ENCODE assay signal across 14 cellular contexts in genomic region chr20:31643522-31643921, GRCh38. TPM values are rescaled to one million over a fixed set of nuclear protein-coding genes. Genes with fewer than 3 reads are reported as not detected.
A peak's percentile ranks its signal among the peaks of the same experiment; 100 is the strongest.
DNase-seq lines count a peak whose midpoint lies in the region.
"Had no signal": no experiment of that assay in that cellular context is flagged by ENCODE, and none has a peak within 500 bp of the region (broad histone marks: within the 10 kb centered on the region; RNA-seq: fewer than 3 reads in every experiment).

No MANE protein-coding gene starts in this region.

- H2AK5ac ChIP-seq in neuronal stem cell (ENCODE audit: low read depth, low read length) = no peak overlapping the region

- H4K8ac ChIP-seq in neuronal stem cell (ENCODE audit: low read depth, low read length) = no peak overlapping the region

- DNase-seq in neuronal stem cell (ENCODE audit: low spot score) (no peak), NCI-H526 (lab: John Stamatoyannopoulos, UW) (no peak)
- no peak for DNase-seq in stimulated activated CD4-positive, alpha-beta T cell treated with anti-CD3 and anti-CD28 coated beads, Interleukin-2, amount 100 ng/mL, for 24 hours
- DNase-seq: CD4-positive, alpha-beta T cell; CD8-positive, alpha-beta memory T cell; DMS 273 treated with DMSO at 0.1 percent for 48 hours; DMS79; GF-D8; H9 had no signal

- no peak overlapping the region for H2BK15ac ChIP-seq in neuronal stem cell (ENCODE audit: low read length)

- H4K20me1 ChIP-seq in BLaER1 = no peaks in the 10 kb centered on the region
- H4K20me1 ChIP-seq in BLaER1 treated with 17β-estradiol and CSF1 and Interleukin-3, amounts not matched to agents 10 nM and 100 nM = 0 out of 22 replicates have a peak, but pooled peaks cover 0 to 4% (median 0%) of the 10 kb centered on the region in 11 experiments

- WGBS in neuronal stem cell (ENCODE audit: extremely low coverage in 2 of 2, insufficient read length in 2 of 2, insufficient replicate concordance in 1 of 2), 2 donors = no CpG with 5 or more reads among the region's 4 CpGs

- H3K4me3 ChIP-seq in BLaER1 (no peak overlapping the region), neuronal stem cell (ENCODE audit: low read length in 2 of 2) (no peak overlapping the region)
- H3K4me3 ChIP-seq in BLaER1 treated with 17β-estradiol and CSF1 and Interleukin-3, amounts not matched to agents 10 nM and 100 nM = no peak overlapping the region

- H3K4ac ChIP-seq in neuronal stem cell (ENCODE audit: low read length) = no peak overlapping the region

- peak overlapping the region; percentile 21 for H3K18ac ChIP-seq in neuronal stem cell (ENCODE audit: low read length)

- H3K36me3 ChIP-seq in BLaER1 (no peaks in the 10 kb centered on the region), KOPT-K1 (ENCODE audit: insufficient read depth, low read length) (no peaks in the 10 kb centered on the region), neuronal stem cell (replicated peaks in 1 of 2; ENCODE audit: control insufficient read depth in 2 of 2, insufficient read depth in 2 of 2, low read length in 2 of 2) (no peaks in the 10 kb centered on the region)
- H3K36me3 ChIP-seq in BLaER1 treated with 17β-estradiol and CSF1 and Interleukin-3, amounts not matched to agents 10 nM and 100 nM = no peaks in the 10 kb centered on the region

- H3K4me2 ChIP-seq in BLaER1 (peak overlapping the region; percentile 41), neuronal stem cell (ENCODE audit: insufficient read depth, low read length, poor library complexity, severe bottlenecking) (no peak overlapping the region)
- H3K4me2 ChIP-seq in BLaER1 treated with 17β-estradiol and CSF1 and Interleukin-3, amounts not matched to agents 10 nM and 100 nM = peak overlapping the region; percentile 30 to 76 (median 44); a peak in 17 of 22 replicates

- H3K27me3 ChIP-seq in BLaER1 = no peaks in the 10 kb centered on the region
- H3K27me3 ChIP-seq in BLaER1 treated with 17β-estradiol and CSF1 and Interleukin-3, amounts not matched to agents 10 nM and 100 nM = no peaks in the 10 kb centered on the region
- no peaks in the 10 kb centered on the region for H3K27me3 ChIP-seq in neuronal stem cell (ENCODE audit: control insufficient read depth in 3 of 3, insufficient read depth in 3 of 3, low read depth in 1 of 3, low read length in 3 of 3)

- no peak overlapping the region for H2AFZ ChIP-seq in neuronal stem cell (ENCODE audit: low read length)

- H2BK5ac ChIP-seq in neuronal stem cell (ENCODE audit: low read length) = no peak overlapping the region

- no peak overlapping the region for H4K91ac ChIP-seq in neuronal stem cell (ENCODE audit: low read depth, low read length, poor library complexity)

- no peaks in the 10 kb centered on the region for H3K9me3 ChIP-seq in BLaER1
- no peaks in the 10 kb centered on the region for H3K9me3 ChIP-seq in BLaER1 treated with 17β-estradiol and CSF1 and Interleukin-3, amounts not matched to agents 10 nM and 100 nM (replicated peaks in 1 of 11)
- H3K9me3 ChIP-seq in KOPT-K1 (ENCODE audit: insufficient read depth, low read length, poor library complexity, severe bottlenecking) = no peaks in the 10 kb centered on the region
- H3K9me3 ChIP-seq in neuronal stem cell (replicated peaks in 1 of 2; ENCODE audit: control insufficient read depth in 2 of 2, insufficient read depth in 1 of 2, low read depth in 1 of 2, low read length in 2 of 2) = no peaks in the 10 kb centered on the region

- H3K14ac ChIP-seq in neuronal stem cell (ENCODE audit: low read length) = no peak overlapping the region

- no peak overlapping the region for H2BK12ac ChIP-seq in neuronal stem cell (ENCODE audit: low read length)

- H3K4me1 ChIP-seq in BLaER1 (peaks cover 10% of the 10 kb centered on the region), neuronal stem cell (ENCODE audit: control insufficient read depth in 2 of 2, insufficient read depth in 1 of 2, low read depth in 1 of 2, low read length in 2 of 2) (no peaks in the 10 kb centered on the region)
- peaks cover 8 to 15% (median 11%) of the 10 kb centered on the region in 10 experiments for H3K4me1 ChIP-seq in BLaER1 treated with 17β-estradiol and CSF1 and Interleukin-3, amounts not matched to agents 10 nM and 100 nM

- H2BK120ac ChIP-seq in neuronal stem cell (ENCODE audit: low read depth, low read length) = no peak overlapping the region

- H3K9ac ChIP-seq in BLaER1 = no peak overlapping the region
- no peak overlapping the region for H3K9ac ChIP-seq in BLaER1 treated with 17β-estradiol and CSF1 and Interleukin-3, amounts not matched to agents 10 nM and 100 nM
- no peak overlapping the region for H3K9ac ChIP-seq in neuronal stem cell (ENCODE audit: low read depth, low read length, poor library complexity)

- H3K79me1 ChIP-seq in neuronal stem cell (ENCODE audit: low read depth, low read length) = no peaks in the 10 kb centered on the region

- H3K27ac ChIP-seq in BLaER1 = no peak overlapping the region
- H3K27ac ChIP-seq in BLaER1 treated with 17β-estradiol and CSF1 and Interleukin-3, amounts not matched to agents 10 nM and 100 nM = no peak overlapping the region
- peak overlapping the region; percentile 22 for H3K27ac ChIP-seq in KOPT-K1 (ENCODE audit: low read depth, low read length, poor library complexity, severe bottlenecking)
- no peak overlapping the region for H3K27ac ChIP-seq in neuronal stem cell (replicated peaks; ENCODE audit: low read length)

- peak overlapping the region; percentile 32 for H3K23ac ChIP-seq in neuronal stem cell (ENCODE audit: low read depth, low read length, poor library complexity)

RNA-seq across cellular contexts. Expression of gene COX4I2, which starts 5.8 kb away (rescaled TPM):
- polyA plus RNA-seq in neuronal stem cell (2013, experiment 1 of 2) = 0.10 TPM
- not detected for polyA plus RNA-seq in neuronal stem cell (2013, experiment 2 of 2)
- polyA plus RNA-seq: BJ; CD14-positive monocyte; CD8-positive, alpha-beta memory T cell had no signal

RNA-seq across cellular contexts. Expression of gene ID1, which starts 38.4 kb away (rescaled TPM):
- 60.4 TPM for polyA plus RNA-seq in neuronal stem cell (2013, experiment 1 of 2)
- 58.3 TPM for polyA plus RNA-seq in neuronal stem cell (2013, experiment 2 of 2)
